Comparison of ENCODE assay signal across 15 cellular contexts in the genomic region with DNA sequence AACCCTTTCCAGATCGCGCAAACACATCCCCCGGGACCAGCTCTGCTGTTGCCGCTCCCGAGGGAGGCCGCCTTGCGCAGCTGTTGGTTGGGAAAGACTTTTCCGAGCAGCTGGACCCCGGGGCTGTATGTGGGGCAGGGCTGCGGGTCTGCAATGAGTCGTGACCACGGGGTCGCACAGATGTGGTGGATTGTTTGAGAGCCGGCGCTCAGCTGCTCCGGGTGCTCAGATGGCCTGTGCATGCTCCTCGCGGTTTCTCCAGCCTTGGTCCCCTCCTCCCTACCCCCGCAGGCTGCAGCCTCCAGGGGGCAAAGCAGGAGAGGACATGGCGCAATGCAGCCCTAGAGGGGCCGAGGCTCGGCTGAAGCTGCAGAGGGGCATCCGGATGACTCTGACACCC.
DNase-seq lines count a peak whose midpoint lies in the region; ATAC-seq and TF ChIP-seq lines count a peak whose summit lies in the region.
"Had no signal": no experiment of that assay in that cellular context is flagged by ENCODE, and none has a peak within 500 bp of the region (broad histone marks: within the 10 kb centered on the region; RNA-seq: fewer than 3 reads in every experiment).

No MANE protein-coding gene starts in this region.

- DNase-seq in D341Med (ENCODE audit: low spot score) (peak; percentile 16), adipocyte (ENCODE audit: low read depth) (peak; percentile 36), left ventricle myocardium inferior (peak; percentile 75), psoas muscle (peak; percentile 49 to 89), HK-2 (ENCODE audit: unreplicated experiment) (no peak), AG08396 (ENCODE audit: low spot score) (no peak)
- DNase-seq: activated CD4-positive, alpha-beta T cell treated with anti-CD3 and anti-CD28 coated beads for 1 hour; DMS79 treated with DMSO at 0.1 percent for 48 hours; HCEC 1CT; NCI-H1417 treated with DMSO at 0.1 percent for 48 hours; substantia nigra; T-helper 1 cell had no signal

- H3K4me3 ChIP-seq in adipocyte (ENCODE audit: low read length) (no peak overlapping the region), left ventricle myocardium inferior (no peak overlapping the region), psoas muscle (no peak overlapping the region)
- H3K4me3 ChIP-seq: lung had no signal

- peak overlapping the region; percentile 59 for H3K27ac ChIP-seq in left ventricle myocardium inferior (replicated peaks)
- peak overlapping the region; percentile 23 for H3K27ac ChIP-seq in psoas muscle

- no peaks in the 10 kb centered on the region for H3K27me3 ChIP-seq in adipocyte (replicated peaks; ENCODE audit: control insufficient read depth, insufficient read depth, low read length)
- no peaks in the 10 kb centered on the region for H3K27me3 ChIP-seq in left ventricle myocardium inferior (ENCODE audit: low read depth)
- no peaks in the 10 kb centered on the region for H3K27me3 ChIP-seq in psoas muscle (ENCODE audit: insufficient read depth in 3 of 3, low read length in 2 of 3)

- H3K4me1 ChIP-seq in adipocyte (ENCODE audit: control insufficient read depth, insufficient read depth, low read length) (peaks cover 24% of the 10 kb centered on the region), left ventricle myocardium inferior (peaks cover 24% of the 10 kb centered on the region), psoas muscle (peaks cover 9% of the 10 kb centered on the region)

- H3K9ac ChIP-seq in adipocyte (ENCODE audit: low read length): no peak overlapping the region

- H3K9me3 ChIP-seq in adipocyte (ENCODE audit: control insufficient read depth, low read length) (peaks cover 6% of the 10 kb centered on the region), left ventricle myocardium inferior (replicated peaks) (no peaks in the 10 kb centered on the region), psoas muscle (no peaks in the 10 kb centered on the region)

- no peaks in the 10 kb centered on the region for H3K36me3 ChIP-seq in adipocyte (ENCODE audit: control insufficient read depth, insufficient read depth, low read length, severe bottlenecking)
- H3K36me3 ChIP-seq in left ventricle myocardium inferior: no peaks in the 10 kb centered on the region
- no peaks in the 10 kb centered on the region for H3K36me3 ChIP-seq in psoas muscle (ENCODE audit: insufficient read depth in 1 of 2, low read depth in 1 of 2)

- TF ChIP-seq CTCF in left ventricle myocardium inferior (IDR thresholded peaks at IDR 0.05; ENCODE audit: borderline replicate concordance) (no peak), psoas muscle (IDR thresholded peaks at IDR 0.05) (no peak)

- peak; percentile 11 to 39 (median 26) for ATAC-seq in psoas muscle
- no peak for ATAC-seq in GM21619 (IDR thresholded peaks at IDR 0.05; ENCODE audit: unreplicated experiment)
- no peak for ATAC-seq in GM21825 (IDR thresholded peaks at IDR 0.05; ENCODE audit: unreplicated experiment)

- intact Hi-C loops in left ventricle myocardium inferior (cut with micrococcal nuclease): no loop called here
- intact Hi-C loops in psoas muscle (cut with DNase I): no loop called here

- 39 to 55% (median 44%) methylated on average over 23 of the region's 23 CpGs for WGBS in psoas muscle, 3 donors

Comparison
In these comparisons a context has a peak if more than half of its experiments do, and no peak if none do; other contexts are left out.
1. DNase-seq: peak in D341Med (single experiment), adipocyte (single experiment), left ventricle myocardium inferior (single experiment) and psoas muscle (2 of 2); none in HK-2 (single experiment) and AG08396 (single experiment).
2. ATAC-seq: peak in psoas muscle (4 of 4); none in GM21619 (single experiment) and GM21825 (single experiment).